ENCODE assay signal across 2 cellular contexts in genomic region chr22:38864361-38865191, GRCh38.
TF ChIP-seq lines count a peak whose summit lies in the region.

No MANE protein-coding gene starts in this region.

TF ChIP-seq in GM23338, 12 proteins besides CTCF, POLR2A, EP300 and RAD21:
- TF ChIP-seq ZNF331 (CRISPR knock-in tag; IDR thresholded peaks at IDR 0.05; ENCODE audit: low read depth) (no peak), ETS1 (IDR thresholded peaks at IDR 0.05) (no peak), CREB1 (CRISPR knock-in tag; IDR thresholded peaks at IDR 0.05; ENCODE audit: low read depth) (no peak), STAT1 (IDR thresholded peaks at IDR 0.05; ENCODE audit: unreplicated experiment) (no peak), EZH2phosphoT487 (IDR thresholded peaks at IDR 0.05; ENCODE audit: unreplicated experiment) (no peak), JUNB (IDR thresholded peaks at IDR 0.05; ENCODE audit: unreplicated experiment) (no peak), ZNF114 (CRISPR knock-in tag; IDR thresholded peaks at IDR 0.05) (no peak), ZNF462 (CRISPR knock-in tag; IDR thresholded peaks at IDR 0.05) (no peak), REST (IDR thresholded peaks at IDR 0.05; ENCODE audit: unreplicated experiment) (no peak), POLR2AphosphoS5 (IDR thresholded peaks at IDR 0.05; ENCODE audit: low read depth) (no peak), EZH2 (IDR thresholded peaks at IDR 0.05; ENCODE audit: low read depth, unreplicated experiment) (no peak), NANOG (IDR thresholded peaks at IDR 0.05; ENCODE audit: borderline replicate concordance) (no peak)

TF ChIP-seq in K562, 482 proteins besides CTCF, POLR2A, EP300 and RAD21:
- no peak for TF ChIP-seq ZNF124 (CRISPR knock-in tag; IDR thresholded peaks at IDR 0.05)
- TF ChIP-seq POU5F1 (IDR thresholded peaks at IDR 0.05; ENCODE audit: borderline replicate concordance, low read depth, low read length, partially characterized antibody) = no peak
- no peak for TF ChIP-seq KDM4B (IDR thresholded peaks at IDR 0.05; ENCODE audit: borderline replicate concordance in 2 of 2, low read depth in 1 of 2)
- no peak for TF ChIP-seq ETS1 (conservative IDR thresholded peaks at IDR 0.05; ENCODE audit: control insufficient read depth, low read depth, low read length)
- no peak for TF ChIP-seq MLLT1 (IDR thresholded peaks at IDR 0.05)
- no peak for TF ChIP-seq ARNT (IDR thresholded peaks at IDR 0.05)
- 0 out of 2 replicates have a peak, but pooled peaks have one; percentile 12 for TF ChIP-seq NFIC (IDR thresholded peaks at IDR 0.05)
- TF ChIP-seq SMARCB1 (IDR thresholded peaks at IDR 0.05; ENCODE audit: insufficient read length, low read depth) = no peak
- no peak for TF ChIP-seq KDM2B (CRISPR knock-in tag; IDR thresholded peaks at IDR 0.05)
- TF ChIP-seq RBFOX2 (IDR thresholded peaks at IDR 0.05; ENCODE audit: low read depth, low read length) = peak; percentile 66; the same call in 1 of the 2 replicates
